Comparison of ENCODE assay signal across 10 cellular contexts in genomic region chr3:87792193-87792531, GRCh38. TPM values are rescaled to one million over a fixed set of nuclear protein-coding genes. Genes with fewer than 3 reads are reported as not detected.
DNase-seq lines count a peak whose midpoint lies in the region; ATAC-seq and TF ChIP-seq lines count a peak whose summit lies in the region.
"Had no signal": no experiment of that assay in that cellular context is flagged by ENCODE, and none has a peak within 500 bp of the region (broad histone marks: within the 10 kb centered on the region; RNA-seq: fewer than 3 reads in every experiment).

No MANE protein-coding gene starts in this region.

- H3K4me3 ChIP-seq in CD4-positive, alpha-beta memory T cell (ENCODE audit: low read length in 2 of 2), result no peak overlapping the region
- H3K4me3 ChIP-seq in fibroblast of the aortic adventitia (ENCODE audit: low read depth, low read length), result peak overlapping the region; percentile 73

- ATAC-seq in HG03159 (IDR thresholded peaks at IDR 0.05; ENCODE audit: unreplicated experiment) (no peak), HG02759 (IDR thresholded peaks at IDR 0.05; ENCODE audit: unreplicated experiment) (no peak)

- no peak overlapping the region for H3K27ac Mint-ChIP-seq in CD4-positive, alpha-beta memory T cell
- H3K27ac Mint-ChIP-seq in progenitor cell of endocrine pancreas, result peak overlapping the region; percentile 69

- intact Hi-C loops in CD4-positive, alpha-beta memory T cell (cut with micrococcal nuclease), result no loop called here

- TF ChIP-seq CTCF in VCaP (conservative IDR thresholded peaks at IDR 0.05) (no peak), fibroblast of the aortic adventitia (IDR thresholded peaks at IDR 0.05; ENCODE audit: insufficient read depth, low read length) (no peak), progenitor cell of endocrine pancreas (IDR thresholded peaks at IDR 0.05; ENCODE audit: unreplicated experiment) (no peak)

- peaks cover 20% of the 10 kb centered on the region for H3K27me3 ChIP-seq in CD4-positive, alpha-beta memory T cell (ENCODE audit: insufficient read depth, low read length)

- no peaks in the 10 kb centered on the region for H3K9me3 ChIP-seq in CD4-positive, alpha-beta memory T cell (ENCODE audit: control insufficient read depth in 1 of 2, low read length in 2 of 2)

- H3K27me3 Mint-ChIP-seq in CD4-positive, alpha-beta memory T cell, result peaks cover 44 to 52% of the 10 kb centered on the region in 2 donors
- H3K27me3 Mint-ChIP-seq in progenitor cell of endocrine pancreas, result peaks cover 62% of the 10 kb centered on the region

- peaks cover 0 to 3% (median 0%) of the 10 kb centered on the region in 8 donors for H3K9me3 Mint-ChIP-seq in CD4-positive, alpha-beta memory T cell
- H3K9me3 Mint-ChIP-seq in progenitor cell of endocrine pancreas (ENCODE audit: low read depth), result no peaks in the 10 kb centered on the region

- DNase-seq in CD4-positive, alpha-beta memory T cell, result no peak
- no peak for DNase-seq in fibroblast of the aortic adventitia (ENCODE audit: low read depth)
- no peak for DNase-seq in progenitor cell of endocrine pancreas (ENCODE audit: low spot score, unreplicated experiment)
- DNase-seq in AG20443 (ENCODE audit: low spot score), result no peak
- no peak for DNase-seq in activated CD8-positive, alpha-beta memory T cell treated with anti-CD3 and anti-CD28 coated beads, Interleukin-2, amount 50 U/mL, for 48 hours
- DNase-seq: stimulated activated CD4-positive, alpha-beta T cell treated with anti-CD3 and anti-CD28 coated beads, Interleukin-12 subunit alpha, Interleukin-12 subunit beta, amount 100 ng/mL, for 4 hours had no signal

- POLR2A ChIA-PET in CD4-positive, alpha-beta memory T cell (lab: Charles Lee; ENCODE audit: partially characterized antibody), result no interaction called here

- CTCF ChIA-PET in CD4-positive, alpha-beta memory T cell (lab: Charles Lee; ENCODE audit: partially characterized antibody), result no interaction called here

- H3K4me3 Mint-ChIP-seq in CD4-positive, alpha-beta memory T cell, result peak overlapping the region; percentile 53 to 76 (median 66)
- peak overlapping the region; percentile 71 for H3K4me3 Mint-ChIP-seq in progenitor cell of endocrine pancreas (ENCODE audit: low read depth)

- no peak overlapping the region for H3K27ac ChIP-seq in CD4-positive, alpha-beta memory T cell (ENCODE audit: low read depth, low read length)
- peak overlapping the region; percentile 18; the same call in 1 of the 2 replicates for H3K27ac ChIP-seq in VCaP

- H3K36me3 ChIP-seq in CD4-positive, alpha-beta memory T cell (ENCODE audit: insufficient read depth, low read length), result no peaks in the 10 kb centered on the region

- H3K4me1 ChIP-seq in CD4-positive, alpha-beta memory T cell (ENCODE audit: insufficient read depth, low read length), result no peaks in the 10 kb centered on the region

- no peaks in the 10 kb centered on the region for H3K36me3 Mint-ChIP-seq in CD4-positive, alpha-beta memory T cell
- no peaks in the 10 kb centered on the region for H3K36me3 Mint-ChIP-seq in progenitor cell of endocrine pancreas (ENCODE audit: insufficient read depth)

- H3K4me1 Mint-ChIP-seq in CD4-positive, alpha-beta memory T cell, result peaks cover 18 to 24% (median 23%) of the 10 kb centered on the region in 4 donors
- peaks cover 5% of the 10 kb centered on the region for H3K4me1 Mint-ChIP-seq in progenitor cell of endocrine pancreas (ENCODE audit: low read depth)

RNA-seq across cellular contexts. Expression of gene HTR1F, which starts 0.3 kb away (rescaled TPM):
- total RNA-seq in CD4-positive, alpha-beta memory T cell, result not detected
- polyA plus RNA-seq in CD4-positive, alpha-beta memory T cell, result not detected
- total RNA-seq in fibroblast of the aortic adventitia (ENCODE audit: low replicate concordance) (0.09 TPM in 1 of 2 replicates, not detected in the other), progenitor cell of endocrine pancreas (0.10 TPM in 1 of 2 replicates, not detected in the other)
- total RNA-seq: HT-29 had no signal
